In the genomic region with DNA sequence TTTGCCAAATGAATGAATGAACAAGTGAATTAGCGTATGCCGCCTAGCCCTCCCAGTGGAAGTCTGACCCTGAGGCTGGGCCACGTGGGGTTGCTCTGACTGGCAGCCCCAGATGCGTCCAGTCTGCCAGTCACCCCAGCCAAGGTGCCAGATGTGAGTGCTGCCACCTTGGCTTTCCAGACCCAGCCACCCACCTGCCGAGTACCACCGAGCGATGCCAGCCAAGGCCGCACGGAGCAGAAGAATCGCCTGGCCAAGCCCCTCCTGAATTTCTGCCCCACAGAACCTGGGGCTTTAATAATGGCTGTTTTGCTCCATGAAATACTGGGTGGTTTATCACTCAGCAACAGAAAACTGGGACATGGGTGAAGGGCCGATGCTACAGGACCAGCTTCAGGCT, we compare ENCODE assay signal across 21 cellular contexts. TPM values are rescaled to one million over a fixed set of nuclear protein-coding genes. Genes with fewer than 3 reads are reported as not detected.
DNase-seq lines count a peak whose midpoint lies in the region; ATAC-seq and TF ChIP-seq lines count a peak whose summit lies in the region.
"Had no signal": no experiment of that assay in that cellular context is flagged by ENCODE, and none has a peak within 500 bp of the region (broad histone marks: within the 10 kb centered on the region; RNA-seq: fewer than 3 reads in every experiment).

No MANE protein-coding gene starts in this region.

- H3K4me1 ChIP-seq in lower lobe of right lung: peaks cover 9% of the 10 kb centered on the region

- H3K27me3 Mint-ChIP-seq in endothelial cell (ENCODE audit: unreplicated experiment): peaks cover 23% of the 10 kb centered on the region
- H3K27me3 Mint-ChIP-seq: CD4-positive, CD25-positive, alpha-beta regulatory T cell had no signal

- no peaks in the 10 kb centered on the region for H3K9me3 Mint-ChIP-seq in endothelial cell (ENCODE audit: unreplicated experiment)
- H3K9me3 Mint-ChIP-seq: CD4-positive, CD25-positive, alpha-beta regulatory T cell; GM23338; IgD-negative memory B cell had no signal

- H3K36me3 ChIP-seq in lower lobe of right lung: no peaks in the 10 kb centered on the region
- H3K36me3 ChIP-seq: BE2C had no signal

- ATAC-seq in left cardiac atrium: no peak
- no peak for ATAC-seq in left ventricle myocardium superior
- ATAC-seq in lower lobe of right lung: no peak
- ATAC-seq in GM18517 (IDR thresholded peaks at IDR 0.05; ENCODE audit: unreplicated experiment): no peak
- ATAC-seq: GM23338 had no signal

- H3K4me1 Mint-ChIP-seq in endothelial cell (ENCODE audit: unreplicated experiment): no peaks in the 10 kb centered on the region
- H3K4me1 Mint-ChIP-seq: CD4-positive, CD25-positive, alpha-beta regulatory T cell; CD8-positive, alpha-beta memory T cell; IgD-negative memory B cell had no signal

- H3K27ac Mint-ChIP-seq in endothelial cell (ENCODE audit: unreplicated experiment): no peak overlapping the region
- H3K27ac Mint-ChIP-seq: CD4-positive, CD25-positive, alpha-beta regulatory T cell; CD8-positive, alpha-beta memory T cell; GM23338; IgD-negative memory B cell had no signal

- no peak overlapping the region for H3K4me3 ChIP-seq in lower lobe of right lung
- H3K4me3 ChIP-seq: GM23338 had no signal

- peak overlapping the region; percentile 47 for H3K4me3 Mint-ChIP-seq in endothelial cell (ENCODE audit: unreplicated experiment)
- H3K4me3 Mint-ChIP-seq: CD8-positive, alpha-beta memory T cell; GM23338 had no signal

- DNase-seq in left cardiac atrium: peak; percentile 8
- DNase-seq in left ventricle myocardium superior: no peak
- no peak for DNase-seq in endothelial cell (ENCODE audit: low spot score)
- DNase-seq in lower lobe of right lung: peak; percentile 42
- no peak for DNase-seq in activated CD4-positive, alpha-beta T cell treated with anti-CD3 and anti-CD28 coated beads for 4 hours
- no peak for DNase-seq in NCI-H146 treated with DMSO at 0.1 percent for 48 hours (lab: John Stamatoyannopoulos, UW; ENCODE audit: unreplicated experiment)
- DNase-seq: ACHN; BE2C; C1 segment of cervical spinal cord; CD4-positive, CD25-positive, alpha-beta regulatory T cell; CD8-positive, alpha-beta memory T cell; COR-L47; DMS 273 treated with DMSO at 0.1 percent for 48 hours; DMS53; DND-41; EL; HCEC 1CT had no signal

- intact Hi-C loops in left cardiac atrium (cut with DNase I): no loop called here
- intact Hi-C loops in left ventricle myocardium superior (cut with micrococcal nuclease): no loop called here
- intact Hi-C loops in lower lobe of right lung (cut with DNase I): no loop called here

- H3K27me3 ChIP-seq in lower lobe of right lung (ENCODE audit: low read depth): peaks cover 10% of the 10 kb centered on the region
- H3K27me3 ChIP-seq: BE2C had no signal

- no peaks in the 10 kb centered on the region for H3K9me3 ChIP-seq in lower lobe of right lung
- H3K9me3 ChIP-seq: BE2C had no signal

- H3K36me3 Mint-ChIP-seq in endothelial cell (ENCODE audit: low read depth, unreplicated experiment): no peaks in the 10 kb centered on the region
- H3K36me3 Mint-ChIP-seq: CD4-positive, CD25-positive, alpha-beta regulatory T cell; CD8-positive, alpha-beta memory T cell; IgD-negative memory B cell had no signal

- H3K27ac ChIP-seq in lower lobe of right lung: no peak overlapping the region
- H3K27ac ChIP-seq: HL-60 had no signal

- TF ChIP-seq CTCF in endothelial cell (IDR thresholded peaks at IDR 0.05; ENCODE audit: unreplicated experiment): no peak
- no peak for TF ChIP-seq CTCF in lower lobe of right lung (IDR thresholded peaks at IDR 0.05)

RNA-seq across cellular contexts. Expression of a gene that starts 59.3 kb away (rescaled TPM):
- total RNA-seq in left cardiac atrium (1 to 10 TPM; 6.8 TPM), left ventricle myocardium superior (5.9 TPM), endothelial cell (ENCODE audit: unreplicated experiment) (3.2 TPM), lower lobe of right lung (2.5 TPM)
- total RNA-seq: CD4-positive, CD25-positive, alpha-beta regulatory T cell; CD8-positive, alpha-beta memory T cell had no signal

Comparison
In these comparisons a context has a peak if more than half of its experiments do, and no peak if none do; other contexts are left out.
1. DNase-seq: peak in left cardiac atrium (single experiment) and lower lobe of right lung (single experiment); none in left ventricle myocardium superior (single experiment), endothelial cell (single experiment), activated CD4-positive, alpha-beta T cell treated with anti-CD3 and anti-CD28 coated beads for 4 hours (0 of 2) and NCI-H146 treated with DMSO at 0.1 percent for 48 hours (single experiment).